In genomic region chr3:194766845-194767244, GRCh38 we compare ENCODE assay signal across 21 cellular contexts.
DNase-seq lines count a peak whose midpoint lies in the region; ATAC-seq and TF ChIP-seq lines count a peak whose summit lies in the region.
"Had no signal": no experiment of that assay in that cellular context is flagged by ENCODE, and none has a peak within 500 bp of the region (broad histone marks: within the 10 kb centered on the region; RNA-seq: fewer than 3 reads in every experiment).

No MANE protein-coding gene starts in this region.

- DNase-seq in activated naive CD4-positive, alpha-beta T cell treated with anti-CD3 and anti-CD28 coated beads for 36 hours: no peak
- DNase-seq in NOMO-1 treated with dmso at 0.1 percent for 144 hours (lab: John Stamatoyannopoulos, UW; ENCODE audit: unreplicated experiment): peak; percentile 72
- DNase-seq in choroid plexus epithelial cell (ENCODE audit: low read depth): peak; percentile 74
- DNase-seq in cerebellum (ENCODE audit: low spot score): no peak
- DNase-seq in activated effector memory CD4-positive, alpha-beta T cell treated with Interleukin-2 at 50 U/mL for 16 hours: no peak
- DNase-seq: activated CD4-positive, alpha-beta T cell treated with anti-CD3 and anti-CD28 coated beads for 48 hours; activated CD8-positive, alpha-beta memory T cell treated with anti-CD3 and anti-CD28 coated beads, Interleukin-2, amount 50 U/mL, for 4 hours; activated effector memory CD4-positive, alpha-beta T cell treated with anti-CD3 and anti-CD28 coated beads, Interleukin-2, amount 50 U/mL, for 16 hours; adrenal gland; CD4-positive, CD25-positive, alpha-beta regulatory T cell; DMS53; HFFc6; left ventricle myocardium inferior; NCI-H187 treated with DMSO at 0.1 percent for 48 hours; stimulated activated CD4-positive, alpha-beta T cell treated with anti-CD3 and anti-CD28 coated beads, Interleukin-4, amount 100 ng/mL, for 24 hours; upper lobe of left lung had no signal

- no peak for ATAC-seq in GM19463 (IDR thresholded peaks at IDR 0.05; ENCODE audit: unreplicated experiment)
- ATAC-seq in HG02884 (IDR thresholded peaks at IDR 0.05; ENCODE audit: unreplicated experiment): no peak
- ATAC-seq: HepG2 had no signal

- H3K27me3 Mint-ChIP-seq in activated naive CD4-positive, alpha-beta T cell treated with anti-CD3 and anti-CD28 coated beads, Interleukin-2, amount 50 U/mL, for 24 hours: no peaks in the 10 kb centered on the region
- no peaks in the 10 kb centered on the region for H3K27me3 Mint-ChIP-seq in activated naive CD4-positive, alpha-beta T cell treated with anti-CD3 and anti-CD28 coated beads for 36 hours (ENCODE audit: low read depth)

- no peaks in the 10 kb centered on the region for H3K36me3 Mint-ChIP-seq in activated naive CD4-positive, alpha-beta T cell treated with anti-CD3 and anti-CD28 coated beads, Interleukin-2, amount 50 U/mL, for 24 hours
- no peaks in the 10 kb centered on the region for H3K36me3 Mint-ChIP-seq in activated naive CD4-positive, alpha-beta T cell treated with anti-CD3 and anti-CD28 coated beads for 36 hours (ENCODE audit: low read depth)
- H3K36me3 Mint-ChIP-seq: CD4-positive, CD25-positive, alpha-beta regulatory T cell had no signal

- no peak overlapping the region for H3K4me3 ChIP-seq in choroid plexus epithelial cell (ENCODE audit: low read depth, low read length)
- H3K4me3 ChIP-seq: adrenal gland, left ventricle myocardium inferior, smooth muscle cell, upper lobe of left lung had no signal

- no peak for TF ChIP-seq CTCF in choroid plexus epithelial cell (conservative IDR thresholded peaks at IDR 0.05; ENCODE audit: low read depth, low read length)

- CTCF ChIA-PET in activated naive CD4-positive, alpha-beta T cell treated with anti-CD3 and anti-CD28 coated beads for 36 hours (lab: Charles Lee): no interaction called here

- H3K9me3 Mint-ChIP-seq in activated naive CD4-positive, alpha-beta T cell treated with anti-CD3 and anti-CD28 coated beads, Interleukin-2, amount 50 U/mL, for 24 hours: no peaks in the 10 kb centered on the region
- no peaks in the 10 kb centered on the region for H3K9me3 Mint-ChIP-seq in activated naive CD4-positive, alpha-beta T cell treated with anti-CD3 and anti-CD28 coated beads for 36 hours
- H3K9me3 Mint-ChIP-seq: CD4-positive, CD25-positive, alpha-beta regulatory T cell; HFFc6 had no signal

- H3K27ac Mint-ChIP-seq in activated naive CD4-positive, alpha-beta T cell treated with anti-CD3 and anti-CD28 coated beads, Interleukin-2, amount 50 U/mL, for 24 hours: no peak overlapping the region
- no peak overlapping the region for H3K27ac Mint-ChIP-seq in activated naive CD4-positive, alpha-beta T cell treated with anti-CD3 and anti-CD28 coated beads for 36 hours
- H3K27ac Mint-ChIP-seq: CD4-positive, CD25-positive, alpha-beta regulatory T cell; HFFc6 had no signal

- intact Hi-C loops in activated naive CD4-positive, alpha-beta T cell treated with anti-CD3 and anti-CD28 coated beads for 36 hours (cut with micrococcal nuclease): no loop called here

- H3K4me3 Mint-ChIP-seq in activated naive CD4-positive, alpha-beta T cell treated with anti-CD3 and anti-CD28 coated beads, Interleukin-2, amount 50 U/mL, for 24 hours: peak overlapping the region; percentile 30
- no peak overlapping the region for H3K4me3 Mint-ChIP-seq in activated naive CD4-positive, alpha-beta T cell treated with anti-CD3 and anti-CD28 coated beads for 36 hours
- H3K4me3 Mint-ChIP-seq: HFFc6 had no signal

- H3K4me1 Mint-ChIP-seq in activated naive CD4-positive, alpha-beta T cell treated with anti-CD3 and anti-CD28 coated beads, Interleukin-2, amount 50 U/mL, for 24 hours: peaks cover 37% of the 10 kb centered on the region
- H3K4me1 Mint-ChIP-seq in activated naive CD4-positive, alpha-beta T cell treated with anti-CD3 and anti-CD28 coated beads for 36 hours (ENCODE audit: low read depth): peaks cover 11% of the 10 kb centered on the region

Comparison
In these comparisons a context has a peak if more than half of its experiments do, and no peak if none do; other contexts are left out.
1. DNase-seq: peak in NOMO-1 treated with dmso at 0.1 percent for 144 hours (single experiment) and choroid plexus epithelial cell (single experiment); none in activated naive CD4-positive, alpha-beta T cell treated with anti-CD3 and anti-CD28 coated beads for 36 hours (single experiment), cerebellum (single experiment) and activated effector memory CD4-positive, alpha-beta T cell treated with Interleukin-2 at 50 U/mL for 16 hours (single experiment).